Comparison of ENCODE assay signal across 16 cellular contexts in genomic region chr3:197050511-197050910, GRCh38. TPM values are rescaled to one million over a fixed set of nuclear protein-coding genes. Genes with fewer than 3 reads are reported as not detected.
DNase-seq lines count a peak whose midpoint lies in the region; ATAC-seq and TF ChIP-seq lines count a peak whose summit lies in the region.
"Had no signal": no experiment of that assay in that cellular context is flagged by ENCODE, and none has a peak within 500 bp of the region (broad histone marks: within the 10 kb centered on the region; RNA-seq: fewer than 3 reads in every experiment).

No MANE protein-coding gene starts in this region.

- no peaks in the 10 kb centered on the region for H3K4me1 ChIP-seq in mucosa of descending colon (ENCODE audit: low read depth)
- H3K4me1 ChIP-seq: body of pancreas had no signal

- H3K36me3 ChIP-seq in mucosa of descending colon (ENCODE audit: low read depth) = no peaks in the 10 kb centered on the region

- H3K9me3 ChIP-seq in mucosa of descending colon = no peaks in the 10 kb centered on the region
- H3K9me3 ChIP-seq: body of pancreas had no signal

- peaks cover 20% of the 10 kb centered on the region for H3K36me3 Mint-ChIP-seq in activated CD8-positive, alpha-beta T cell treated with anti-CD3 and anti-CD28 coated beads for 36 hours (ENCODE audit: low read depth)
- H3K36me3 Mint-ChIP-seq in activated CD8-positive, alpha-beta T cell treated with anti-CD3 and anti-CD28 coated beads, Interleukin-2, amount 10 ng/mL, durations not matched to agents 7 days and 5 days (ENCODE audit: low read depth) = peaks cover 26% of the 10 kb centered on the region
- H3K36me3 Mint-ChIP-seq in chondrocyte (ENCODE audit: low read depth) = peaks cover 33% of the 10 kb centered on the region

- H3K4me3 ChIP-seq in mucosa of descending colon = no peak overlapping the region
- H3K4me3 ChIP-seq: body of pancreas, skin epidermis had no signal

- peak overlapping the region; percentile 66 for H3K27ac Mint-ChIP-seq in activated CD8-positive, alpha-beta T cell treated with anti-CD3 and anti-CD28 coated beads for 36 hours
- no peak overlapping the region for H3K27ac Mint-ChIP-seq in activated CD8-positive, alpha-beta T cell treated with anti-CD3 and anti-CD28 coated beads, Interleukin-2, amount 10 ng/mL, durations not matched to agents 7 days and 5 days
- peak overlapping the region; percentile 9 for H3K27ac Mint-ChIP-seq in chondrocyte (ENCODE audit: unreplicated experiment)
- H3K27ac Mint-ChIP-seq: dendritic cell treated with granulocyte-macrophage colony-stimulating factor and Interleukin-4, amounts not matched to agents 40 ng/mL and 50 ng/mL, for 4 days had no signal

- POLR2A ChIA-PET in activated CD8-positive, alpha-beta T cell treated with anti-CD3 and anti-CD28 coated beads for 36 hours (lab: Charles Lee) = no interaction called here
- POLR2A ChIA-PET in activated CD8-positive, alpha-beta T cell treated with anti-CD3 and anti-CD28 coated beads, Interleukin-2, amount 10 ng/mL, durations not matched to agents 7 days and 5 days (lab: Charles Lee) = no interaction called here

- no peak for TF ChIP-seq CTCF in activated CD8-positive, alpha-beta T cell treated with anti-CD3 and anti-CD28 coated beads for 36 hours (IDR thresholded peaks at IDR 0.05)
- TF ChIP-seq CTCF in chondrocyte (IDR thresholded peaks at IDR 0.05) (no peak), mucosa of descending colon (IDR thresholded peaks at IDR 0.05) (no peak)

- H3K4me3 Mint-ChIP-seq in activated CD8-positive, alpha-beta T cell treated with anti-CD3 and anti-CD28 coated beads for 36 hours = no peak overlapping the region
- no peak overlapping the region for H3K4me3 Mint-ChIP-seq in activated CD8-positive, alpha-beta T cell treated with anti-CD3 and anti-CD28 coated beads, Interleukin-2, amount 10 ng/mL, durations not matched to agents 7 days and 5 days
- H3K4me3 Mint-ChIP-seq in chondrocyte (ENCODE audit: unreplicated experiment) = no peak overlapping the region
- H3K4me3 Mint-ChIP-seq: dendritic cell treated with granulocyte-macrophage colony-stimulating factor and Interleukin-4, amounts not matched to agents 40 ng/mL and 50 ng/mL, for 4 days had no signal

- ATAC-seq in activated CD8-positive, alpha-beta T cell treated with anti-CD3 and anti-CD28 coated beads for 36 hours = peak; percentile 60
- ATAC-seq in activated CD8-positive, alpha-beta T cell treated with anti-CD3 and anti-CD28 coated beads, Interleukin-2, amount 10 ng/mL, durations not matched to agents 7 days and 5 days = no peak
- peak; percentile 52 for ATAC-seq in GM19452 (IDR thresholded peaks at IDR 0.05; ENCODE audit: unreplicated experiment)
- peak; percentile 42 for ATAC-seq in HG02870 (IDR thresholded peaks at IDR 0.05; ENCODE audit: unreplicated experiment)
- no peak for ATAC-seq in GM19467 (IDR thresholded peaks at IDR 0.05; ENCODE audit: unreplicated experiment)
- no peak for ATAC-seq in mucosa of descending colon
- ATAC-seq: body of pancreas, Right ventricle myocardium inferior had no signal

- intact Hi-C loops in activated CD8-positive, alpha-beta T cell treated with anti-CD3 and anti-CD28 coated beads for 36 hours (cut with micrococcal nuclease) = no loop called here
- intact Hi-C loops in mucosa of descending colon (cut with DNase I, micrococcal nuclease) = no loop called here

- no peaks in the 10 kb centered on the region for H3K9me3 Mint-ChIP-seq in activated CD8-positive, alpha-beta T cell treated with anti-CD3 and anti-CD28 coated beads for 36 hours
- no peaks in the 10 kb centered on the region for H3K9me3 Mint-ChIP-seq in activated CD8-positive, alpha-beta T cell treated with anti-CD3 and anti-CD28 coated beads, Interleukin-2, amount 10 ng/mL, durations not matched to agents 7 days and 5 days (ENCODE audit: insufficient read depth)
- no peaks in the 10 kb centered on the region for H3K9me3 Mint-ChIP-seq in chondrocyte (ENCODE audit: low read depth)
- H3K9me3 Mint-ChIP-seq: dendritic cell treated with granulocyte-macrophage colony-stimulating factor and Interleukin-4, amounts not matched to agents 40 ng/mL and 50 ng/mL, for 4 days had no signal

- no peaks in the 10 kb centered on the region for H3K27me3 Mint-ChIP-seq in activated CD8-positive, alpha-beta T cell treated with anti-CD3 and anti-CD28 coated beads for 36 hours
- H3K27me3 Mint-ChIP-seq in activated CD8-positive, alpha-beta T cell treated with anti-CD3 and anti-CD28 coated beads, Interleukin-2, amount 10 ng/mL, durations not matched to agents 7 days and 5 days (ENCODE audit: low read depth) = no peaks in the 10 kb centered on the region
- H3K27me3 Mint-ChIP-seq in chondrocyte (ENCODE audit: low read depth) = no peaks in the 10 kb centered on the region
- H3K27me3 Mint-ChIP-seq: dendritic cell treated with granulocyte-macrophage colony-stimulating factor and Interleukin-4, amounts not matched to agents 40 ng/mL and 50 ng/mL, for 4 days had no signal

- peaks cover 10% of the 10 kb centered on the region for H3K4me1 Mint-ChIP-seq in activated CD8-positive, alpha-beta T cell treated with anti-CD3 and anti-CD28 coated beads for 36 hours (ENCODE audit: low read depth)
- no peaks in the 10 kb centered on the region for H3K4me1 Mint-ChIP-seq in activated CD8-positive, alpha-beta T cell treated with anti-CD3 and anti-CD28 coated beads, Interleukin-2, amount 10 ng/mL, durations not matched to agents 7 days and 5 days (ENCODE audit: low read depth)
- H3K4me1 Mint-ChIP-seq in chondrocyte (ENCODE audit: low read depth) = peaks cover 9% of the 10 kb centered on the region

- CTCF ChIA-PET in activated CD8-positive, alpha-beta T cell treated with anti-CD3 and anti-CD28 coated beads for 36 hours (lab: Charles Lee) = no interaction called here
- CTCF ChIA-PET in activated CD8-positive, alpha-beta T cell treated with anti-CD3 and anti-CD28 coated beads, Interleukin-2, amount 10 ng/mL, durations not matched to agents 7 days and 5 days (lab: Charles Lee) = no interaction called here

- no peak for DNase-seq in activated CD8-positive, alpha-beta T cell treated with anti-CD3 and anti-CD28 coated beads for 36 hours
- DNase-seq in activated CD8-positive, alpha-beta T cell treated with anti-CD3 and anti-CD28 coated beads, Interleukin-2, amount 10 ng/mL, durations not matched to agents 7 days and 5 days = no peak
- DNase-seq in chondrocyte (ENCODE audit: low spot score) (no peak), mucosa of descending colon (no peak)
- no peak for DNase-seq in NK-92 treated with Interleukin-12 subunit alpha and Interleukin-12 subunit beta, amount 100 ng/mL, for 24 hours (lab: John Stamatoyannopoulos, UW)
- DNase-seq: activated gamma-delta T cell treated with Interleukin-2 at 50 U/mL for 16 hours, body of pancreas, C1 segment of cervical spinal cord, DMS153, NCI-H446 had no signal

RNA-seq across cellular contexts. Expression of gene MELTF, which starts 20.9 kb away (rescaled TPM):
- 1 to 10 TPM; 3.4 to 3.5 TPM for total RNA-seq in activated CD8-positive, alpha-beta T cell treated with anti-CD3 and anti-CD28 coated beads for 36 hours
- 1 to 10 TPM; 7.6 to 8.2 TPM for total RNA-seq in activated CD8-positive, alpha-beta T cell treated with anti-CD3 and anti-CD28 coated beads, Interleukin-2, amount 10 ng/mL, durations not matched to agents 7 days and 5 days
- total RNA-seq in chondrocyte (4.5 to 5.2 TPM (median 5.1 TPM) in 3 replicates), mucosa of descending colon (10 to 100 TPM in 2 of 3 donors, 1 to 10 TPM in 1; 8.4 to 17.3 (median 10.7) TPM)

Comparison
In these comparisons a context has a peak if more than half of its experiments do, and no peak if none do; other contexts are left out.
1. ATAC-seq: peak in activated CD8-positive, alpha-beta T cell treated with anti-CD3 and anti-CD28 coated beads for 36 hours (single experiment), GM19452 (single experiment) and HG02870 (single experiment); none in activated CD8-positive, alpha-beta T cell treated with anti-CD3 and anti-CD28 coated beads, Interleukin-2, amount 10 ng/mL, durations not matched to agents 7 days and 5 days (single experiment), GM19467 (single experiment) and mucosa of descending colon (single experiment).